25 cellular contexts compared by ENCODE assay signal in genomic region chr1:67393737-67394136, GRCh38. TPM values are rescaled to one million over a fixed set of nuclear protein-coding genes. Genes with fewer than 3 reads are reported as not detected.
DNase-seq lines count a peak whose midpoint lies in the region; ATAC-seq and TF ChIP-seq lines count a peak whose summit lies in the region.
"Had no signal": no experiment of that assay in that cellular context is flagged by ENCODE, and none has a peak within 500 bp of the region (broad histone marks: within the 10 kb centered on the region; RNA-seq: fewer than 3 reads in every experiment).

No MANE protein-coding gene starts in this region.

- no peaks in the 10 kb centered on the region for H3K27me3 ChIP-seq in esophagus squamous epithelium
- no peaks in the 10 kb centered on the region for H3K27me3 ChIP-seq in thoracic aorta (replicated peaks; ENCODE audit: insufficient read depth)
- H3K27me3 ChIP-seq: transverse colon had no signal

- peak overlapping the region; percentile 68 for H3K27ac Mint-ChIP-seq in activated naive CD8-positive, alpha-beta T cell treated with anti-CD3 and anti-CD28 coated beads, Interleukin-2, amount 10 ng/mL, durations not matched to agents 7 days and 5 days
- no peak overlapping the region for H3K27ac Mint-ChIP-seq in activated naive CD8-positive, alpha-beta T cell treated with anti-CD3 and anti-CD28 coated beads for 36 hours

- H3K27ac ChIP-seq in esophagus squamous epithelium = peak overlapping the region; percentile 11 to 70 (median 44)
- peak overlapping the region in 1 of 2 donors; percentile 8 for H3K27ac ChIP-seq in thoracic aorta
- H3K27ac ChIP-seq: SK-N-MC, transverse colon, VCaP had no signal

- no peak overlapping the region for H3K4me3 Mint-ChIP-seq in activated naive CD8-positive, alpha-beta T cell treated with anti-CD3 and anti-CD28 coated beads, Interleukin-2, amount 10 ng/mL, durations not matched to agents 7 days and 5 days
- no peak overlapping the region for H3K4me3 Mint-ChIP-seq in activated naive CD8-positive, alpha-beta T cell treated with anti-CD3 and anti-CD28 coated beads for 36 hours

- TF ChIP-seq POLR2A in esophagus squamous epithelium (IDR thresholded peaks at IDR 0.05) = no peak

- no peaks in the 10 kb centered on the region for H3K9me3 Mint-ChIP-seq in activated naive CD8-positive, alpha-beta T cell treated with anti-CD3 and anti-CD28 coated beads, Interleukin-2, amount 10 ng/mL, durations not matched to agents 7 days and 5 days
- no peaks in the 10 kb centered on the region for H3K9me3 Mint-ChIP-seq in activated naive CD8-positive, alpha-beta T cell treated with anti-CD3 and anti-CD28 coated beads for 36 hours

- H3K27me3 Mint-ChIP-seq in activated naive CD8-positive, alpha-beta T cell treated with anti-CD3 and anti-CD28 coated beads, Interleukin-2, amount 10 ng/mL, durations not matched to agents 7 days and 5 days = no peaks in the 10 kb centered on the region
- H3K27me3 Mint-ChIP-seq in activated naive CD8-positive, alpha-beta T cell treated with anti-CD3 and anti-CD28 coated beads for 36 hours = no peaks in the 10 kb centered on the region

- peaks cover 32% of the 10 kb centered on the region for H3K36me3 Mint-ChIP-seq in activated naive CD8-positive, alpha-beta T cell treated with anti-CD3 and anti-CD28 coated beads, Interleukin-2, amount 10 ng/mL, durations not matched to agents 7 days and 5 days
- peaks cover 60% of the 10 kb centered on the region for H3K36me3 Mint-ChIP-seq in activated naive CD8-positive, alpha-beta T cell treated with anti-CD3 and anti-CD28 coated beads for 36 hours

- H3K4me1 ChIP-seq in esophagus squamous epithelium = peaks cover 0 to 42% (median 23%) of the 10 kb centered on the region in 3 donors
- H3K4me1 ChIP-seq in thoracic aorta (ENCODE audit: control insufficient read depth in 1 of 2, low read depth in 2 of 2) = peaks cover 0 to 20% of the 10 kb centered on the region in 2 donors
- H3K4me1 ChIP-seq: Caco-2, HAP-1, transverse colon had no signal

- H3K4me3 ChIP-seq in esophagus squamous epithelium (no peak overlapping the region), thoracic aorta (peak overlapping the region; percentile 52)
- H3K4me3 ChIP-seq: HAP-1, SK-N-MC, transverse colon had no signal

- TF ChIP-seq CTCF in esophagus squamous epithelium (IDR thresholded peaks at IDR 0.05) (no peak), thoracic aorta (IDR thresholded peaks at IDR 0.05) (no peak)

- peaks cover 2% of the 10 kb centered on the region for H3K4me1 Mint-ChIP-seq in activated naive CD8-positive, alpha-beta T cell treated with anti-CD3 and anti-CD28 coated beads, Interleukin-2, amount 10 ng/mL, durations not matched to agents 7 days and 5 days
- peaks cover 4% of the 10 kb centered on the region for H3K4me1 Mint-ChIP-seq in activated naive CD8-positive, alpha-beta T cell treated with anti-CD3 and anti-CD28 coated beads for 36 hours

- no peak for ATAC-seq in activated naive CD8-positive, alpha-beta T cell treated with anti-CD3 and anti-CD28 coated beads, Interleukin-2, amount 10 ng/mL, durations not matched to agents 7 days and 5 days (ENCODE audit: low read depth)
- ATAC-seq in left lobe of liver (peak; percentile 45), thoracic aorta (ENCODE audit: insufficient number of reproducible peaks, low FRiP score, low read depth) (no peak), GM21381 (IDR thresholded peaks at IDR 0.05; ENCODE audit: unreplicated experiment) (no peak)

- POLR2A ChIA-PET in activated naive CD8-positive, alpha-beta T cell treated with anti-CD3 and anti-CD28 coated beads, Interleukin-2, amount 10 ng/mL, durations not matched to agents 7 days and 5 days (lab: Charles Lee) = no interaction called here

- DNase-seq in activated naive CD8-positive, alpha-beta T cell treated with anti-CD3 and anti-CD28 coated beads, Interleukin-2, amount 10 ng/mL, durations not matched to agents 7 days and 5 days = no peak
- DNase-seq in activated naive CD8-positive, alpha-beta T cell treated with anti-CD3 and anti-CD28 coated beads for 36 hours = no peak
- DNase-seq in esophagus squamous epithelium (lab: John Stamatoyannopoulos, UW) (no peak), left lobe of liver (ENCODE audit: low spot score) (no peak), thoracic aorta (ENCODE audit: low spot score) (no peak), amniotic stem cell (lab: John Stamatoyannopoulos, UW) (no peak), hippocampal formation (lab: John Stamatoyannopoulos, UW) (no peak)
- DNase-seq: activated CD4-positive, alpha-beta T cell treated with anti-CD3 and anti-CD28 coated beads, Interleukin-2, amount 50 U/mL, for 4 hours; activated naive CD4-positive, alpha-beta T cell treated with Interleukin-2 at 50 U/mL for 16 hours; activated T-cell treated with anti-CD3 and anti-CD28 coated beads for 4 hours; Caco-2; central memory CD4-positive, alpha-beta T cell; dermis blood vessel endothelial cell; DMS79 treated with DMSO at 0.1 percent for 48 hours; glutamatergic neuron; NCI-H1048; NCI-H1694 treated with DMSO at 0.1 percent for 48 hours; NCI-H2171 treated with DMSO at 0.1 percent for 48 hours; NCI-H69; stimulated activated naive CD4-positive, alpha-beta T cell treated with Interleukin-2 at 50 U/mL for 16 hours had no signal

- H3K9me3 ChIP-seq in esophagus squamous epithelium (no peaks in the 10 kb centered on the region), thoracic aorta (no peaks in the 10 kb centered on the region)
- H3K9me3 ChIP-seq: Caco-2, HAP-1, transverse colon had no signal

- intact Hi-C loops in esophagus squamous epithelium (cut with DNase I) = no loop called here

- 53 to 64% methylated on average over 3 of the region's 3 CpGs for WGBS in esophagus squamous epithelium, 2 donors

- H3K36me3 ChIP-seq in esophagus squamous epithelium (peaks cover 0 to 29% (median 0%) of the 10 kb centered on the region in 3 donors), thoracic aorta (no peaks in the 10 kb centered on the region)
- H3K36me3 ChIP-seq: HAP-1, transverse colon had no signal

RNA-seq across cellular contexts. Expression of gene SERBP1, which starts 36.5 kb away (rescaled TPM):
- 100 to 1,000 TPM; 219 to 221 TPM for total RNA-seq in activated naive CD8-positive, alpha-beta T cell treated with anti-CD3 and anti-CD28 coated beads, Interleukin-2, amount 10 ng/mL, durations not matched to agents 7 days and 5 days
- 100 to 1,000 TPM; 624 to 628 TPM for total RNA-seq in activated naive CD8-positive, alpha-beta T cell treated with anti-CD3 and anti-CD28 coated beads for 36 hours
- 100 to 1,000 TPM; 282 to 394 (median 357) TPM for total RNA-seq in esophagus squamous epithelium
- 77.0 TPM for total RNA-seq in left lobe of liver
- 100 to 1,000 TPM; 143 to 274 TPM for total RNA-seq in thoracic aorta
